Comparison of ENCODE assay signal across 8 cellular contexts in the genomic region with DNA sequence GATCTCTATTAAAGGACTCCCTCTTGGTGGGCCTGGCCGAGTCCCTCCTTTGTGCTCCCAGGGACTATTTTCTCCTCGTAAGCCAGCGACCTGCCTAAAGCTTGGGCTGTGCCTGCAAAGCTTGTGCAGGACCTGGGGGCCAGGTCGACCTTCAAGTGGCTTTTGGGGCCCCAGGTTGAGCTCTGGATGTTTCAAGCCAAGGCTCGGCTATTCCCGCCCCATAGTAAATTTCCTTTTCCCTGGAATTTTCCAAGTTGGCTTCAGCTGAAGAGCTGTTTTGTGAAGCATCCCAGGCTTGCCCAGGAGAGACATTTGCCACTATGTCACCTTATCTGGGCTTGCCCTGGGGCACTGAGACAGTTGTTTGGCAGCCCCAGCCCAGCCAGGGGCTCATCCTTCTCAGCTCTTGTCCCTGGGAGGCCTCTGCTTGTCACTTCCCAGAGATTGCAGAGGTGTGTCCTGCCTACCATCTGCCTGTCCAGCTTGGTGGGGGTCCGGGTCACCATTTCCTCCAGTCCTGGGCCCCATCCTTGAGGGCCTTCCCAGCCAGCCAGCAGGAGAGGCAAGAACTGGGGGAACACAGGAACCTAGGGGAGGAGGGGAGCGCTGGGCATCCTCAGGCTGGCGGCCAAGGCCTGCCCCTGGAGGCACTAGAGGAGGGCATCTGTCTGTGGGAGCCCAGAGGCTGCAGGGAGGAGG. TPM values are rescaled to one million over a fixed set of nuclear protein-coding genes. Genes with fewer than 3 reads are reported as not detected.
DNase-seq lines count a peak whose midpoint lies in the region; ATAC-seq, FAIRE-seq and TF ChIP-seq lines count a peak whose summit lies in the region.

No MANE protein-coding gene starts in this region.

- H3K27ac ChIP-seq in SJCRH30 (peak overlapping the region; percentile 95), cardiac muscle cell (peak overlapping the region; percentile 76)

- H3K27me3 ChIP-seq in SJCRH30 (no peaks in the 10 kb centered on the region), cardiac muscle cell (no peaks in the 10 kb centered on the region)

- TF ChIP-seq CTCF in cardiac muscle cell (IDR thresholded peaks at IDR 0.05; ENCODE audit: low read depth, low read length) = no peak

- FAIRE-seq in HTR-8/SVneo (lab: Jason Lieb, UNC) = no peak

- H3K36me3 ChIP-seq in SJCRH30 (peaks cover 14% of the 10 kb centered on the region), cardiac muscle cell (peaks cover 32% of the 10 kb centered on the region)

- no peak for ATAC-seq in HG03280 (IDR thresholded peaks at IDR 0.05; ENCODE audit: unreplicated experiment)

- H3K4me1 ChIP-seq in SJCRH30 (peaks cover 32% of the 10 kb centered on the region), cardiac muscle cell (ENCODE audit: low read depth) (no peaks in the 10 kb centered on the region)

- DNase-seq in DMS 273 (lab: John Stamatoyannopoulos, UW; ENCODE audit: unreplicated experiment) (peak; percentile 83), SJCRH30 (peak; percentile 51 to 66), cardiac muscle cell (ENCODE audit: low read depth in 1 of 2, low spot score in 1 of 2) (no peak), retina (peak; percentile 21), NCI-H1417 (lab: John Stamatoyannopoulos, UW) (no peak), SKM-1 (lab: John Stamatoyannopoulos, UW; ENCODE audit: unreplicated experiment) (no peak), HTR-8/SVneo (ENCODE audit: insufficient read length, low spot score) (no peak)

- no peaks in the 10 kb centered on the region for H3K9me3 ChIP-seq in SJCRH30 (replicated peaks)
- H3K9me3 ChIP-seq in cardiac muscle cell (ENCODE audit: low read depth) = no peaks in the 10 kb centered on the region

- H3K4me3 ChIP-seq in SJCRH30 (peak overlapping the region; percentile 36), cardiac muscle cell (no peak overlapping the region)

RNA-seq across cellular contexts. Expression of a gene that starts 20.2 kb away (rescaled TPM):
- 9.0 and 13.3 TPM in 2 replicates for total RNA-seq in SJCRH30 (2014; rRNA removed; shearing (Covaris generic))
- 30.4 and 47.7 TPM in 2 replicates for total RNA-seq in cardiac muscle cell
- 58.9 and 70.2 TPM in 2 replicates for polyA plus RNA-seq in cardiac muscle cell

RNA-seq across cellular contexts. Expression of a gene that starts 27.7 kb away (rescaled TPM):
- 4,792 and 5,450 TPM in 2 replicates for total RNA-seq in SJCRH30 (2014; rRNA removed; shearing (Covaris generic))
- total RNA-seq in cardiac muscle cell = 903 and 1,485 TPM in 2 replicates
- 1,946 and 2,579 TPM in 2 replicates for polyA plus RNA-seq in cardiac muscle cell

Comparison
In these comparisons a context has a peak if more than half of its experiments do, and no peak if none do; other contexts are left out.
1. DNase-seq: peak in DMS 273 (single experiment), SJCRH30 (2 of 2) and retina (single experiment); none in cardiac muscle cell (0 of 2), NCI-H1417 (0 of 3), SKM-1 (single experiment) and HTR-8/SVneo (single experiment).